Comparison of ENCODE assay signal across 22 cellular contexts in genomic region chr12:67428431-67428830, GRCh38.
DNase-seq lines count a peak whose midpoint lies in the region; ATAC-seq, FAIRE-seq and TF ChIP-seq lines count a peak whose summit lies in the region.
"Had no signal": no experiment of that assay in that cellular context is flagged by ENCODE, and none has a peak within 500 bp of the region (broad histone marks: within the 10 kb centered on the region; RNA-seq: fewer than 3 reads in every experiment).

No MANE protein-coding gene starts in this region.

- H3K4me3 ChIP-seq in A549, result no peak overlapping the region
- H3K4me3 ChIP-seq in colonic mucosa, result no peak overlapping the region
- H3K4me3 ChIP-seq in mucosa of descending colon, result no peak overlapping the region

- no peak for TF ChIP-seq RAD21 in A549 (conservative IDR thresholded peaks at IDR 0.05 in 1 of 2, IDR thresholded peaks at IDR 0.05 in 1 of 2)

- peak overlapping the region in 1 of 2 donors; percentile 36 for H3K9ac ChIP-seq in colonic mucosa (ENCODE audit: low read depth in 2 of 2, low read length in 2 of 2)
- H3K9ac ChIP-seq: SK-N-SH had no signal

- H3K27me3 ChIP-seq in colonic mucosa, result no peaks in the 10 kb centered on the region

- no peaks in the 10 kb centered on the region for H3K4me1 ChIP-seq in A549
- peaks cover 12% of the 10 kb centered on the region for H3K4me1 ChIP-seq in colonic mucosa
- peaks cover 41% of the 10 kb centered on the region for H3K4me1 ChIP-seq in mucosa of descending colon (ENCODE audit: low read depth)

- TF ChIP-seq POLR2A in A549 (IDR thresholded peaks at IDR 0.05; ENCODE audit: low read length), result no peak

- H3K36me3 ChIP-seq in colonic mucosa, result no peaks in the 10 kb centered on the region
- H3K36me3 ChIP-seq in mucosa of descending colon (ENCODE audit: low read depth), result no peaks in the 10 kb centered on the region

- POLR2A ChIA-PET in A549 (lab: Yijun Ruan, JAX), result no interaction called here

- H3K4me2 ChIP-seq in A549, result peak overlapping the region; percentile 4; the same call in 1 of the 3 replicates
- H3K4me2 ChIP-seq: SK-N-SH had no signal

- no peak for TF ChIP-seq CTCF in A549 (IDR thresholded peaks at IDR 0.05)
- TF ChIP-seq CTCF in colonic mucosa (IDR thresholded peaks at IDR 0.05), result no peak
- TF ChIP-seq CTCF in mucosa of descending colon (IDR thresholded peaks at IDR 0.05), result no peak

- no peak for TF ChIP-seq EP300 in A549 (IDR thresholded peaks at IDR 0.05)

- CTCF ChIA-PET in A549 (lab: Yijun Ruan, JAX), result interaction anchor here (1.2 kb wide), 1 partner anchor 72 kb away, joined by 3 read pairs; no protein-coding TSS in a partner anchor

- no peaks in the 10 kb centered on the region for H3K9me3 ChIP-seq in A549
- no peaks in the 10 kb centered on the region for H3K9me3 ChIP-seq in colonic mucosa
- H3K9me3 ChIP-seq in mucosa of descending colon, result no peaks in the 10 kb centered on the region
- H3K9me3 ChIP-seq: SK-N-SH had no signal

- intact Hi-C loops in colonic mucosa (cut with DNase I) (no loop called here), mucosa of descending colon (cut with DNase I, micrococcal nuclease) (no loop called here)

- ATAC-seq in A549, result no peak
- peak; percentile 50 for ATAC-seq in mucosa of descending colon
- ATAC-seq in GM21717 (IDR thresholded peaks at IDR 0.05; ENCODE audit: unreplicated experiment), result no peak
- ATAC-seq in GM18907 (IDR thresholded peaks at IDR 0.05; ENCODE audit: unreplicated experiment), result no peak
- ATAC-seq: CD8-positive, alpha-beta T cell; HCT116 had no signal

- H3K27ac ChIP-seq in A549 (no peak overlapping the region), colonic mucosa (peak overlapping the region; percentile 53)

- FAIRE-seq in A549 (lab: Jason Lieb, UNC), result no peak
- FAIRE-seq: D721Med, GM19239 had no signal

- 19% methylated on average over 2 of the region's 2 CpGs for WGBS in A549 (ENCODE audit: missing lambda C conversion rate)

- DNase-seq in A549 (ENCODE audit: low read depth in 1 of 2, low spot score in 1 of 2), result no peak
- peak; percentile 52 for DNase-seq in LoVo (ENCODE audit: low spot score)
- no peak for DNase-seq in colonic mucosa
- no peak for DNase-seq in mucosa of descending colon
- DNase-seq in SHP77 treated with DMSO at 0.1 percent for 48 hours (lab: John Stamatoyannopoulos, UW), result no peak
- DNase-seq in GM19238 (ENCODE audit: insufficient read length, low spot score), result no peak
- DNase-seq: 8988T; CD8-positive, alpha-beta T cell; DND-41; KBM-7; NCI-H1436; NCI-H2029 treated with DMSO at 0.1 percent for 48 hours; NCI-H2171 treated with DMSO at 0.1 percent for 48 hours; NCI-H510A; NCI-H82; Right ventricle myocardium superior; SK-N-SH had no signal

TF ChIP-seq in A549, 52 proteins besides CTCF, POLR2A, EP300 and RAD21:
- TF ChIP-seq FOSL2 (IDR thresholded peaks at IDR 0.05) (no peak), FOSL2 (CRISPR knock-in tag; IDR thresholded peaks at IDR 0.05) (peak; percentile 17; the same call in 1 of the 2 replicates), HOXA7 (CRISPR knock-in tag; IDR thresholded peaks at IDR 0.05) (no peak), MAFK (IDR thresholded peaks at IDR 0.05; ENCODE audit: partially characterized antibody) (no peak)
